Comparison of ENCODE assay signal across 9 cellular contexts in the genomic region with DNA sequence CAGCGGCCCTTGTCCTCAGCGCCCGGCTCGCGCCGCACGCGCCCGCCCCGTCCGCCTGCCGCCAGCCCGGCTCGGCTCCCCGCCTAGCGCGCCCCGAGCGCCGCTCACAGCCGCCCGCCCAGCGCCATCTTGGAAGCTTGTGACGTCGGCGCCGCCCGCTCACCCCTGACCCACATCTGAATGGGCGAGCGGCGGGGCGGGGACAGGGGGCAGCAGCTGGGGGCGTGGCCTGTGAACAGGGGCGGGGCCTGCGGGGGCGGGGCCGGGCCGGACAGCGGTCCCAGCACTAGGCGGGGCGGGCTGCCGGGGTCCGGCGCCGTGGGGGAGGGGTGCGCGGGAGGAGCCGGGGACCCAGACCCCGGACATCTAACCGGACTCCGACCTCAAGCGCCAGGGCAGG. TPM values are rescaled to one million over a fixed set of nuclear protein-coding genes. Genes with fewer than 3 reads are reported as not detected.
A peak's percentile ranks its signal among the peaks of the same experiment; 100 is the strongest.
DNase-seq lines count a peak whose midpoint lies in the region; ATAC-seq and TF ChIP-seq lines count a peak whose summit lies in the region.
"Not testable (repeated sequence)": the region's sequence is repeated elsewhere in the genome, so short reads cannot be mapped to it uniquely, and the experiment has no call there.
"Had no signal": no experiment of that assay in that cellular context is flagged by ENCODE, and none has a peak within 500 bp of the region (broad histone marks: within the 10 kb centered on the region; RNA-seq: fewer than 3 reads in every experiment).

No MANE protein-coding gene starts in this region.

- not testable (repeated sequence) for TF ChIP-seq CTCF in lower lobe of right lung (IDR thresholded peaks at IDR 0.05); upper lobe of left lung (IDR thresholded peaks at IDR 0.05)

- intact Hi-C loops in lower lobe of right lung (cut with DNase I) = not testable (repeated sequence)

- ATAC-seq in GM18520 (IDR thresholded peaks at IDR 0.05; ENCODE audit: unreplicated experiment) (peak; percentile 74), GM21423 (IDR thresholded peaks at IDR 0.05; ENCODE audit: unreplicated experiment) (peak; percentile 73), HG02798 (IDR thresholded peaks at IDR 0.05; ENCODE audit: poor library complexity, unreplicated experiment) (peak; percentile 92), HG03175 (IDR thresholded peaks at IDR 0.05; ENCODE audit: unreplicated experiment) (peak; percentile 84), lower lobe of right lung (peak; percentile 86 to 88), upper lobe of left lung (ENCODE audit: low FRiP score in 2 of 2) (peak; percentile 83 to 89)
- peak; percentile 85 to 87 for ATAC-seq in activated CD4-positive, CD25-positive, alpha-beta regulatory T cell treated with anti-CD3 and anti-CD28 coated beads, Interleukin-2, amount 50 U/mL, for 24 hours
- peak; percentile 79 for ATAC-seq in activated naive CD8-positive, alpha-beta T cell treated with anti-CD3 and anti-CD28 coated beads, Interleukin-2, amount 50 U/mL, for 24 hours

- TF ChIP-seq POLR2A in upper lobe of left lung (IDR thresholded peaks at IDR 0.05) = not testable (repeated sequence)

- H3K4me3 Mint-ChIP-seq in activated naive CD8-positive, alpha-beta T cell treated with anti-CD3 and anti-CD28 coated beads, Interleukin-2, amount 50 U/mL, for 24 hours = not testable (repeated sequence)

- H3K27me3 ChIP-seq in lower lobe of right lung (ENCODE audit: low read depth); upper lobe of left lung: not testable (repeated sequence)

- WGBS in upper lobe of left lung, 2 donors = no CpG with 5 or more reads among the region's 52 CpGs

- not testable (repeated sequence) for TF ChIP-seq EP300 in upper lobe of left lung (IDR thresholded peaks at IDR 0.05)

- H3K27me3 Mint-ChIP-seq in activated naive CD8-positive, alpha-beta T cell treated with anti-CD3 and anti-CD28 coated beads, Interleukin-2, amount 50 U/mL, for 24 hours = not testable (repeated sequence)

- DNase-seq in activated naive CD8-positive, alpha-beta T cell treated with anti-CD3 and anti-CD28 coated beads, Interleukin-2, amount 50 U/mL, for 24 hours; lower lobe of right lung: not testable (repeated sequence)
- DNase-seq in upper lobe of left lung = peak in 1 of 2 donors; percentile 46

- not testable (repeated sequence) for H3K27ac Mint-ChIP-seq in activated naive CD8-positive, alpha-beta T cell treated with anti-CD3 and anti-CD28 coated beads, Interleukin-2, amount 50 U/mL, for 24 hours

- not testable (repeated sequence) for H3K9me3 ChIP-seq in lower lobe of right lung, upper lobe of left lung

- H3K4me1 ChIP-seq in lower lobe of right lung, upper lobe of left lung: not testable (repeated sequence)

- not testable (repeated sequence) for H3K4me3 ChIP-seq in lower lobe of right lung
- H3K4me3 ChIP-seq in upper lobe of left lung = peak overlapping the region in 1 of 4 donors; percentile 25

- not testable (repeated sequence) for H3K27ac ChIP-seq in lower lobe of right lung, upper lobe of left lung

- H3K36me3 ChIP-seq in lower lobe of right lung, upper lobe of left lung: not testable (repeated sequence)

- not testable (repeated sequence) for H3K36me3 Mint-ChIP-seq in activated naive CD8-positive, alpha-beta T cell treated with anti-CD3 and anti-CD28 coated beads, Interleukin-2, amount 50 U/mL, for 24 hours (ENCODE audit: low read depth)

- H3K4me1 Mint-ChIP-seq in activated naive CD8-positive, alpha-beta T cell treated with anti-CD3 and anti-CD28 coated beads, Interleukin-2, amount 50 U/mL, for 24 hours = not testable (repeated sequence)

- not testable (repeated sequence) for H3K9me3 Mint-ChIP-seq in activated naive CD8-positive, alpha-beta T cell treated with anti-CD3 and anti-CD28 coated beads, Interleukin-2, amount 50 U/mL, for 24 hours

RNA-seq across cellular contexts. Expression of a gene that starts 33.9 kb away (rescaled TPM):
- total RNA-seq in lower lobe of right lung (0.47 TPM), upper lobe of left lung (1 to 10 TPM in 1 of 6 donors, under 1 TPM in 4, not detected in 1; 0.10 to 1.0 (median 0.57) TPM)
- total RNA-seq: ascending aorta had no signal

RNA-seq across cellular contexts. Expression of a gene that starts 50.1 kb away (rescaled TPM):
- total RNA-seq in lower lobe of right lung (47.9 TPM), upper lobe of left lung (10 to 100 TPM; 24.1 to 45.8 (median 39.2) TPM)

RNA-seq across cellular contexts. Expression of a gene that starts 50.2 kb away (rescaled TPM):
- total RNA-seq in lower lobe of right lung (3.5 TPM), upper lobe of left lung (1 to 10 TPM in 5 of 6 donors, under 1 TPM in 1; 1.00 to 2.9 (median 1.5) TPM)
- total RNA-seq: ascending aorta had no signal
